1 cellular context compared by ENCODE assay signal in the genomic region with DNA sequence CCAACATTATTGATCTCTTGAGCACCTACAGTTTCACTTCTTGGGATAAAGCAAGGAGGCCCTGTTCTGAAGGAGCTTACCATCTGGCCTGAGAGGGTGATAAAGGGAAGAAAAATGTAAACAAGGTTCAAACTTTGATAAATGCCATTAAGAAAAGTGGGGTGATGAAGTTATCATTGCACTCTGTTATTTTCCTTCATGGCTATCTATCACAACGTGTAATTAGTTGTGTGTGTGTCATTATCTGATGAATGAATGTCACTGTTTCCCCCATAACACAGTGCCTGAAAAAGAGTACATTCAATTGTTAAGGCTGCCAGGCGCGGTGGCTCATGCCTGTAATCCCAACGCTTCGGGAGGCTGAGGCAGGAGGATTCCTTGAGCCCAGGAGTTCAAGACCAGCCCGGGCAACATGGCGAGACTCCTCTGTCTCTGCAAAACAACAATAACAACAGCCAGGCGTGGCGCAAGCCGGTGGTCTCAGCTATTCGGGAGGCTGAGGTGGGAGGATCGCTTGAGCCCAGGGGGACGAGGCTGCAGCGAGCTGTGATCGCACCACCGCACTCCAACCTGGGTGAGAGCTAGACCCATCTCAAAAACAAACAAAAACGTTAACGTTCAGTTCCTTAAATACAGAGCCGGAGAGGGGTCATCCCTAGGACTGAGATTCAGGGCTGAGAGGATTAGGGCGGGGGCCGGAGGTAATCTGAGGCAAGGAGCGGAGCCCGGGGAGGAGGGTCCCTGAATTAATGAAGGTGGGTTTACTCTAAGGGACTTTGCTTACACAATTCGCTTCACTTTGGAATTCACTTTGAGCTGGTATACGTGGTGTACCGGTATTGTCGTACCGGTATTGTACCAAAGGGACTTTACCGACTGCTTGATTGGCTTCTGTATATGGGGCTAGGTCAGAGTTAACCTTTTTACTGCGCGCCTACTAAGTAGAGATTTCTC.
TF ChIP-seq lines count a peak whose summit lies in the region.

No MANE protein-coding gene starts in this region.

TF ChIP-seq in A549, 52 proteins besides CTCF, POLR2A, EP300 and RAD21 (continued from another document):
- TF ChIP-seq, protein P1, sequence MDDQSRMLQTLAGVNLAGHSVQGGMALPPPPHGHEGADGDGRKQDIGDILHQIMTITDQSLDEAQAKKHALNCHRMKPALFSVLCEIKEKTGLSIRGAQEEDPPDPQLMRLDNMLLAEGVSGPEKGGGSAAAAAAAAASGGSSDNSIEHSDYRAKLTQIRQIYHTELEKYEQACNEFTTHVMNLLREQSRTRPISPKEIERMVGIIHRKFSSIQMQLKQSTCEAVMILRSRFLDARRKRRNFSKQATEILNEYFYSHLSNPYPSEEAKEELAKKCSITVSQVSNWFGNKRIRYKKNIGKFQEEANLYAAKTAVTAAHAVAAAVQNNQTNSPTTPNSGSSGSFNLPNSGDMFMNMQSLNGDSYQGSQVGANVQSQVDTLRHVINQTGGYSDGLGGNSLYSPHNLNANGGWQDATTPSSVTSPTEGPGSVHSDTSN (IDR thresholded peaks at IDR 0.05), result no peak
- TF ChIP-seq, protein P2, sequence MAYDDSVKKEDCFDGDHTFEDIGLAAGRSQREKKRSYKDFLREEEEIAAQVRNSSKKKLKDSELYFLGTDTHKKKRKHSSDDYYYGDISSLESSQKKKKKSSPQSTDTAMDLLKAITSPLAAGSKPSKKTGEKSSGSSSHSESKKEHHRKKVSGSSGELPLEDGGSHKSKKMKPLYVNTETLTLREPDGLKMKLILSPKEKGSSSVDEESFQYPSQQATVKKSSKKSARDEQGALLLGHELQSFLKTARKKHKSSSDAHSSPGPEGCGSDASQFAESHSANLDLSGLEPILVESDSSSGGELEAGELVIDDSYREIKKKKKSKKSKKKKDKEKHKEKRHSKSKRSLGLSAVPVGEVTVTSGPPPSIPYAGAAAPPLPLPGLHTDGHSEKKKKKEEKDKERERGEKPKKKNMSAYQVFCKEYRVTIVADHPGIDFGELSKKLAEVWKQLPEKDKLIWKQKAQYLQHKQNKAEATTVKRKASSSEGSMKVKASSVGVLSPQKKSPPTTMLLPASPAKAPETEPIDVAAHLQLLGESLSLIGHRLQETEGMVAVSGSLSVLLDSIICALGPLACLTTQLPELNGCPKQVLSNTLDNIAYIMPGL (CRISPR knock-in tag; IDR thresholded peaks at IDR 0.05; ENCODE audit: borderline replicate concordance), result no peak
- no peak for TF ChIP-seq NPAS2 (CRISPR knock-in tag; IDR thresholded peaks at IDR 0.05; ENCODE audit: borderline replicate concordance)
- TF ChIP-seq, protein P3, sequence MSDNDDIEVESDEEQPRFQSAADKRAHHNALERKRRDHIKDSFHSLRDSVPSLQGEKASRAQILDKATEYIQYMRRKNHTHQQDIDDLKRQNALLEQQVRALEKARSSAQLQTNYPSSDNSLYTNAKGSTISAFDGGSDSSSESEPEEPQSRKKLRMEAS (IDR thresholded peaks at IDR 0.05), result no peak
- no peak for TF ChIP-seq ZFP36 (IDR thresholded peaks at IDR 0.05; ENCODE audit: borderline replicate concordance, partially characterized antibody)
- TF ChIP-seq FOSB (CRISPR knock-in tag; IDR thresholded peaks at IDR 0.05), result no peak
- TF ChIP-seq PHF8 (IDR thresholded peaks at IDR 0.05; ENCODE audit: borderline replicate concordance, low read depth), result no peak
- no peak for TF ChIP-seq SMC3 (IDR thresholded peaks at IDR 0.05)
- TF ChIP-seq, protein P4, sequence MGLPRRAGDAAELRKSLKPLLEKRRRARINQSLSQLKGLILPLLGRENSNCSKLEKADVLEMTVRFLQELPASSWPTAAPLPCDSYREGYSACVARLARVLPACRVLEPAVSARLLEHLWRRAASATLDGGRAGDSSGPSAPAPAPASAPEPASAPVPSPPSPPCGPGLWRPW (IDR thresholded peaks at IDR 0.05), result no peak
- TF ChIP-seq GATA3 (IDR thresholded peaks at IDR 0.05; ENCODE audit: borderline replicate concordance), result no peak
